15 cellular contexts compared by ENCODE assay signal in the genomic region with DNA sequence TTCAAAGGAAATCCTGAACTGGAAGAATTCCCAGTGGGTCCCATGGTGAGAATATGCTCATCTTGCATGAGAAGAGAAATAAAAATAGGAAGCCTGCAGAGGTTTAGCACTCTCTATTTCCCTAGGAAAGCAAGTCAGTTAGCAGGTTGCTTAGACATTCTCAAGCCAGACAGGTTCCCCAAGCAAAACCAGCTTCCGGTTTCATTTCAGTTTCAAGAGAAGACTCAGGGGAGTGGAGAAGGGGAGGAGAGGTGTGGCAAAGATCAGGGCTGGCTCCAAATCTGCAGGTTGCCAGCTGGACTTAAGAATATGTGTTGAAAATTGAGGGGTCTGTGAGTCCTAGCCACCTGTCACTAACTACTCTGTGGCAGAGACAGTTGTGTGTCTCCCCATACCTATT.
A peak's percentile ranks its signal among the peaks of the same experiment; 100 is the strongest.
DNase-seq lines count a peak whose midpoint lies in the region; ATAC-seq, FAIRE-seq and TF ChIP-seq lines count a peak whose summit lies in the region.
"Had no signal": no experiment of that assay in that cellular context is flagged by ENCODE, and none has a peak within 500 bp of the region (broad histone marks: within the 10 kb centered on the region; RNA-seq: fewer than 3 reads in every experiment).

No MANE protein-coding gene starts in this region.

- no CpG with 5 or more reads among the region's 1 CpG for WGBS in neuronal stem cell (ENCODE audit: extremely low coverage in 2 of 2, insufficient read length in 2 of 2, insufficient replicate concordance in 1 of 2), 2 donors

- no peak for TF ChIP-seq CTCF in CD4-positive, alpha-beta T cell (IDR thresholded peaks at IDR 0.05)
- no peak for TF ChIP-seq CTCF in upper lobe of right lung (IDR thresholded peaks at IDR 0.05)

- H3K4me1 ChIP-seq in upper lobe of right lung = no peaks in the 10 kb centered on the region
- no peaks in the 10 kb centered on the region for H3K4me1 ChIP-seq in neuronal stem cell (ENCODE audit: control insufficient read depth in 2 of 2, insufficient read depth in 1 of 2, low read depth in 1 of 2, low read length in 2 of 2)
- H3K4me1 ChIP-seq: psoas muscle had no signal

- peak; percentile 87 for FAIRE-seq in GM19239 (lab: Jason Lieb, UNC)

- H3K9me3 Mint-ChIP-seq in CD4-positive, alpha-beta T cell = no peaks in the 10 kb centered on the region
- H3K9me3 Mint-ChIP-seq: activated T-cell treated with anti-CD3 and anti-CD28 coated beads, Interleukin-2, amount 50 U/mL, for 24 hours had no signal

- DNase-seq in CD4-positive, alpha-beta T cell = no peak
- DNase-seq in GM19239 (ENCODE audit: insufficient read length, low spot score) (peak; percentile 33), MV-4-11 (lab: John Stamatoyannopoulos, UW) (no peak), upper lobe of right lung (no peak), neuronal stem cell (ENCODE audit: low spot score) (no peak), NCI-H146 (lab: John Stamatoyannopoulos, UW) (no peak)
- DNase-seq: activated T-cell treated with anti-CD3 and anti-CD28 coated beads, Interleukin-2, amount 50 U/mL, for 24 hours; brain microvascular endothelial cell; endodermal cell; hippocampal formation; mammary epithelial cell; NCI-H1436; psoas muscle had no signal

- POLR2A ChIA-PET in CD4-positive, alpha-beta T cell (lab: Charles Lee) = interaction anchor here (1.1 to 1.2 kb wide), 3 partner anchors 13 to 121 kb away, joined by 3 to 5 read pairs (median 5); no protein-coding TSS in a partner anchor

- H2AK5ac ChIP-seq in neuronal stem cell (ENCODE audit: low read depth, low read length) = no peak overlapping the region

- CTCF ChIA-PET in CD4-positive, alpha-beta T cell (lab: Charles Lee) = no interaction called here

- no peak overlapping the region for H3K18ac ChIP-seq in neuronal stem cell (ENCODE audit: low read length)

- H2BK120ac ChIP-seq in neuronal stem cell (ENCODE audit: low read depth, low read length) = no peak overlapping the region

- H3K27ac ChIP-seq in CD4-positive, alpha-beta T cell (ENCODE audit: low read depth, low read length) = no peak overlapping the region
- H3K27ac ChIP-seq in upper lobe of right lung (no peak overlapping the region), neuronal stem cell (replicated peaks; ENCODE audit: low read length) (no peak overlapping the region)
- H3K27ac ChIP-seq: brain microvascular endothelial cell, psoas muscle had no signal

- H3K4ac ChIP-seq in neuronal stem cell (ENCODE audit: low read length) = no peak overlapping the region

- H4K8ac ChIP-seq in neuronal stem cell (ENCODE audit: low read depth, low read length) = no peak overlapping the region

- no peak overlapping the region for H2BK12ac ChIP-seq in neuronal stem cell (ENCODE audit: low read length)

- H3K27me3 ChIP-seq in CD4-positive, alpha-beta T cell (ENCODE audit: control insufficient read depth, insufficient read depth, low read length) = no peaks in the 10 kb centered on the region
- H3K27me3 ChIP-seq in upper lobe of right lung (peaks cover 5% of the 10 kb centered on the region), neuronal stem cell (ENCODE audit: control insufficient read depth in 3 of 3, insufficient read depth in 3 of 3, low read depth in 1 of 3, low read length in 3 of 3) (no peaks in the 10 kb centered on the region)
- H3K27me3 ChIP-seq: brain microvascular endothelial cell had no signal

- no peaks in the 10 kb centered on the region for H3K27me3 Mint-ChIP-seq in CD4-positive, alpha-beta T cell
- H3K27me3 Mint-ChIP-seq: activated T-cell treated with anti-CD3 and anti-CD28 coated beads, Interleukin-2, amount 50 U/mL, for 24 hours had no signal

- H3K27ac Mint-ChIP-seq in CD4-positive, alpha-beta T cell = peak overlapping the region; percentile 32
- H3K27ac Mint-ChIP-seq: activated T-cell treated with anti-CD3 and anti-CD28 coated beads, Interleukin-2, amount 50 U/mL, for 24 hours; endodermal cell had no signal

- H3K4me3 ChIP-seq in upper lobe of right lung = no peak overlapping the region
- H3K4me3 ChIP-seq in neuronal stem cell (ENCODE audit: low read length in 2 of 2) = no peak overlapping the region
- H3K4me3 ChIP-seq: psoas muscle had no signal

- no peak overlapping the region for H2BK15ac ChIP-seq in neuronal stem cell (ENCODE audit: low read length)

- no peaks in the 10 kb centered on the region for H3K36me3 Mint-ChIP-seq in CD4-positive, alpha-beta T cell (ENCODE audit: low read depth)

- H3K4me1 Mint-ChIP-seq in CD4-positive, alpha-beta T cell (ENCODE audit: low read depth) = peaks cover 6% of the 10 kb centered on the region

- no peak overlapping the region for H3K23ac ChIP-seq in neuronal stem cell (ENCODE audit: low read depth, low read length, poor library complexity)

- no peaks in the 10 kb centered on the region for H3K36me3 ChIP-seq in upper lobe of right lung
- H3K36me3 ChIP-seq in neuronal stem cell (replicated peaks in 1 of 2; ENCODE audit: control insufficient read depth in 2 of 2, insufficient read depth in 2 of 2, low read length in 2 of 2) = no peaks in the 10 kb centered on the region
- H3K36me3 ChIP-seq: brain microvascular endothelial cell had no signal

- H2BK5ac ChIP-seq in neuronal stem cell (ENCODE audit: low read length) = no peak overlapping the region

- H3K79me1 ChIP-seq in neuronal stem cell (ENCODE audit: low read depth, low read length) = no peaks in the 10 kb centered on the region

- no peak overlapping the region for H3K14ac ChIP-seq in neuronal stem cell (ENCODE audit: low read length)

- no peaks in the 10 kb centered on the region for H3K9me3 ChIP-seq in CD4-positive, alpha-beta T cell (ENCODE audit: control insufficient read depth, low read length)
- H3K9me3 ChIP-seq in upper lobe of right lung = no peaks in the 10 kb centered on the region
- peaks cover 0 to 3% of the 10 kb centered on the region in 2 donors for H3K9me3 ChIP-seq in neuronal stem cell (replicated peaks in 1 of 2; ENCODE audit: control insufficient read depth in 2 of 2, insufficient read depth in 1 of 2, low read depth in 1 of 2, low read length in 2 of 2)
- H3K9me3 ChIP-seq: psoas muscle had no signal

- H3K9ac ChIP-seq in neuronal stem cell (ENCODE audit: low read depth, low read length, poor library complexity) = no peak overlapping the region

- no peak overlapping the region for H2AFZ ChIP-seq in neuronal stem cell (ENCODE audit: low read length)

- peak overlapping the region; percentile 18 for H3K4me3 Mint-ChIP-seq in CD4-positive, alpha-beta T cell
- H3K4me3 Mint-ChIP-seq: activated T-cell treated with anti-CD3 and anti-CD28 coated beads, Interleukin-2, amount 50 U/mL, for 24 hours; endodermal cell had no signal

- intact Hi-C loops in CD4-positive, alpha-beta T cell (cut with DNase I, micrococcal nuclease) = loop anchor here in 1 of 2 experiments (5.0 kb wide), 1 partner anchor 1145 kb away; no protein-coding TSS in a partner anchor
- intact Hi-C loops in upper lobe of right lung (cut with DNase I) = no loop called here

- no peak overlapping the region for H4K91ac ChIP-seq in neuronal stem cell (ENCODE audit: low read depth, low read length, poor library complexity)

- no peak overlapping the region for H3K4me2 ChIP-seq in neuronal stem cell (ENCODE audit: insufficient read depth, low read length, poor library complexity, severe bottlenecking)

- peak; percentile 52 for ATAC-seq in CD4-positive, alpha-beta T cell (ENCODE audit: poor library complexity)
- ATAC-seq in HG02759 (IDR thresholded peaks at IDR 0.05; ENCODE audit: unreplicated experiment) (peak; percentile 86), HG03460 (IDR thresholded peaks at IDR 0.05; ENCODE audit: unreplicated experiment) (peak; percentile 80), upper lobe of right lung (no peak)
- ATAC-seq: psoas muscle had no signal
